Comparison of ENCODE assay signal across 2 cellular contexts in genomic region chr18:58603365-58604067, GRCh38.
TF ChIP-seq lines count a peak whose summit lies in the region.

No MANE protein-coding gene starts in this region.

TF ChIP-seq in GM23338, 12 proteins besides CTCF, POLR2A, EP300 and RAD21:
- no peak for TF ChIP-seq ETS1 (IDR thresholded peaks at IDR 0.05)
- no peak for TF ChIP-seq ZNF331 (CRISPR knock-in tag; IDR thresholded peaks at IDR 0.05; ENCODE audit: low read depth)
- no peak for TF ChIP-seq ZNF114 (CRISPR knock-in tag; IDR thresholded peaks at IDR 0.05)
- TF ChIP-seq EZH2 (IDR thresholded peaks at IDR 0.05; ENCODE audit: low read depth, unreplicated experiment): no peak
- no peak for TF ChIP-seq CREB1 (CRISPR knock-in tag; IDR thresholded peaks at IDR 0.05; ENCODE audit: low read depth)
- TF ChIP-seq EZH2phosphoT487 (IDR thresholded peaks at IDR 0.05; ENCODE audit: unreplicated experiment): no peak
- no peak for TF ChIP-seq POLR2AphosphoS5 (IDR thresholded peaks at IDR 0.05; ENCODE audit: low read depth)
- TF ChIP-seq JUNB (IDR thresholded peaks at IDR 0.05; ENCODE audit: unreplicated experiment): no peak
- no peak for TF ChIP-seq ZNF462 (CRISPR knock-in tag; IDR thresholded peaks at IDR 0.05)
- TF ChIP-seq NANOG (IDR thresholded peaks at IDR 0.05; ENCODE audit: borderline replicate concordance): no peak

TF ChIP-seq in H1, 55 proteins besides CTCF, POLR2A, EP300 and RAD21:
- TF ChIP-seq YY1 (IDR thresholded peaks at IDR 0.05; ENCODE audit: low read depth, low read length) (no peak), E2F6 (IDR thresholded peaks at IDR 0.05) (peak; percentile 20; the same call in 1 of the 2 replicates), NANOG (IDR thresholded peaks at IDR 0.05; ENCODE audit: insufficient read depth, low read depth, low read length, poor library complexity, severe bottlenecking) (no peak), SRF (IDR thresholded peaks at IDR 0.05; ENCODE audit: low read depth, low read length) (no peak), POU5F1 (IDR thresholded peaks at IDR 0.05; ENCODE audit: low read depth, low read length) (no peak), KDM4A (IDR thresholded peaks at IDR 0.05; ENCODE audit: low read depth, low read length, severe bottlenecking) (no peak), USF2 (IDR thresholded peaks at IDR 0.05; ENCODE audit: low read length) (0 out of 2 replicates have a peak, but pooled peaks have one; percentile 23), NRF1 (IDR thresholded peaks at IDR 0.05; ENCODE audit: low read depth, low read length) (no peak), FOSL1 (IDR thresholded peaks at IDR 0.05; ENCODE audit: insufficient read depth, low read depth, low read length) (no peak), BRCA1 (IDR thresholded peaks at IDR 0.05; ENCODE audit: low read depth, low read length) (no peak), SIRT6 (IDR thresholded peaks at IDR 0.05; ENCODE audit: low read length) (no peak), EGR1 (IDR thresholded peaks at IDR 0.05; ENCODE audit: borderline replicate concordance, low read depth, low read length) (no peak)
